20 cellular contexts compared by ENCODE assay signal in the genomic region with DNA sequence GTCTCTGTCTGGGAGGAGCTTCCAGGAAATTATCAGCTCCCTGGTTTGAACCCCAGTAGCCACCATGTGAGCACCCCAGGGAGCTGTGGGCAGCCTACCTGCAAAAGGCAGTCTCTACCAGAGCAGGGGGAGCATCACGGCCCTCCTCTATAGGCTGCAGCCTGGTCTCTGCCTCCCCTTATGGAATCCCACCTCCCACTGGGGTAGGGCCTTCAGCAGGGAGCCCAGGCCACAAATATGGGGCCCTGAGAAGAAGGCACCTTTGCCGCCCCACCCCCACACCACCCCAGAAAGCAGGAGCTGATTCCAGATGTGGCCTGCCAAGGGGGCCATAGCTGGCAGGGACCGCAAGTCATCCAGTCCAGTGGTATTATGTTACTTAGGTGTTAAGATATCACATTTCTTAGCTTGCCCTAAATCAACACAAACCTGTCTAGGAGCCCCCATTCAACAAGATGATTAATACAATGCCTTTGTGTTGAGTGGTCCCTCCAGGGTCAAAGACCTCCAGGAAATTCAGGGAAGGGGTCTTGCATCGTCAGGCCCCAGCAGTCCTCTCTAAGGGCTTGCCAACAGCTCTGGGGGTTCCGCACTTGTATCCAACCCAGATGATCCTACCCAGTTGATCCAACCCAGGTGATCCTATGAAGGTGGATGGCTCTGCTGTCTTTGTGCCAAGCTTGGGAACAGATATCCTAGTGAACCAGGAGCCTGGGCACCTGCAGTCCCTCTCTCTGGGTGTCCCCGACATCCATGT.
DNase-seq lines count a peak whose midpoint lies in the region; ATAC-seq and TF ChIP-seq lines count a peak whose summit lies in the region.
"Had no signal": no experiment of that assay in that cellular context is flagged by ENCODE, and none has a peak within 500 bp of the region (broad histone marks: within the 10 kb centered on the region; RNA-seq: fewer than 3 reads in every experiment).

No MANE protein-coding gene starts in this region.

- H2AK5ac ChIP-seq in neuronal stem cell (ENCODE audit: low read depth, low read length), result no peak overlapping the region

- H3K27ac ChIP-seq in left ventricle myocardium inferior (replicated peaks), result no peak overlapping the region
- H3K27ac ChIP-seq in neuronal stem cell (replicated peaks; ENCODE audit: low read length), result no peak overlapping the region
- H3K27ac ChIP-seq in spleen, result no peak overlapping the region
- H3K27ac ChIP-seq: 22Rv1, A549, BLaER1, HL-60 had no signal

- H3K9ac ChIP-seq in neuronal stem cell (ENCODE audit: low read depth, low read length, poor library complexity), result no peak overlapping the region
- H3K9ac ChIP-seq: BLaER1 had no signal

- no peak overlapping the region for H3K4me3 ChIP-seq in left ventricle myocardium inferior
- H3K4me3 ChIP-seq in neuronal stem cell (ENCODE audit: low read length in 2 of 2), result no peak overlapping the region
- H3K4me3 ChIP-seq in spleen, result no peak overlapping the region
- H3K4me3 ChIP-seq: A549, BLaER1 had no signal

- H3K36me3 ChIP-seq in left ventricle myocardium inferior (no peaks in the 10 kb centered on the region), neuronal stem cell (replicated peaks in 1 of 2; ENCODE audit: control insufficient read depth in 2 of 2, insufficient read depth in 2 of 2, low read length in 2 of 2) (no peaks in the 10 kb centered on the region), spleen (no peaks in the 10 kb centered on the region)
- H3K36me3 ChIP-seq: BLaER1 had no signal

- peak overlapping the region; percentile 3 for H3K18ac ChIP-seq in neuronal stem cell (ENCODE audit: low read length)

- TF ChIP-seq POLR2A in spleen (IDR thresholded peaks at IDR 0.05), result no peak

- peaks cover 5% of the 10 kb centered on the region for H3K9me3 ChIP-seq in left ventricle myocardium inferior (replicated peaks)
- peaks cover 5 to 15% of the 10 kb centered on the region in 2 donors for H3K9me3 ChIP-seq in neuronal stem cell (replicated peaks in 1 of 2; ENCODE audit: control insufficient read depth in 2 of 2, insufficient read depth in 1 of 2, low read depth in 1 of 2, low read length in 2 of 2)
- H3K9me3 ChIP-seq in spleen, result peaks cover 0 to 21% (median 12%) of the 10 kb centered on the region in 8 donors

- H4K91ac ChIP-seq in neuronal stem cell (ENCODE audit: low read depth, low read length, poor library complexity), result no peak overlapping the region

- no peak overlapping the region for H3K4ac ChIP-seq in neuronal stem cell (ENCODE audit: low read length)

- H3K23ac ChIP-seq in neuronal stem cell (ENCODE audit: low read depth, low read length, poor library complexity), result no peak overlapping the region

- no peak overlapping the region for H2AFZ ChIP-seq in neuronal stem cell (ENCODE audit: low read length)

- ATAC-seq in Right ventricle myocardium inferior, result no peak
- ATAC-seq in GM19455 (IDR thresholded peaks at IDR 0.05; ENCODE audit: unreplicated experiment), result no peak
- ATAC-seq: A549, HCT116 had no signal

- no peak overlapping the region for H2BK15ac ChIP-seq in neuronal stem cell (ENCODE audit: low read length)

- H2BK12ac ChIP-seq in neuronal stem cell (ENCODE audit: low read length), result no peak overlapping the region

- no peaks in the 10 kb centered on the region for H3K4me1 ChIP-seq in left ventricle myocardium inferior
- no peaks in the 10 kb centered on the region for H3K4me1 ChIP-seq in neuronal stem cell (ENCODE audit: control insufficient read depth in 2 of 2, insufficient read depth in 1 of 2, low read depth in 1 of 2, low read length in 2 of 2)
- H3K4me1 ChIP-seq in spleen, result peaks cover 0 to 9% (median 0%) of the 10 kb centered on the region in 6 donors
- H3K4me1 ChIP-seq: A549, BLaER1 had no signal

- H3K14ac ChIP-seq in neuronal stem cell (ENCODE audit: low read length), result no peak overlapping the region

- no peaks in the 10 kb centered on the region for H3K79me1 ChIP-seq in neuronal stem cell (ENCODE audit: low read depth, low read length)

- H2BK120ac ChIP-seq in neuronal stem cell (ENCODE audit: low read depth, low read length), result no peak overlapping the region

- no CpG with 5 or more reads among the region's 6 CpGs for WGBS in neuronal stem cell (ENCODE audit: extremely low coverage in 2 of 2, insufficient read length in 2 of 2, insufficient replicate concordance in 1 of 2), 2 donors
- WGBS in spleen, 5 donors, result 73 to 96% (median 93%) methylated on average over 2 to 6 of the region's 6 CpGs

- DNase-seq in Right ventricle myocardium inferior (ENCODE audit: missing footprints) (peak; percentile 2), left ventricle myocardium inferior (no peak), left kidney (ENCODE audit: low read depth, low spot score) (peak; percentile 81), neuronal stem cell (ENCODE audit: low spot score) (no peak), spleen (peak; percentile 39), NCI-H2107 (lab: John Stamatoyannopoulos, UW) (no peak)
- DNase-seq in stimulated activated CD4-positive, alpha-beta T cell treated with anti-CD3 and anti-CD28 coated beads, Interleukin-2, amount 100 ng/mL, for 48 hours, result no peak
- DNase-seq: AML-193; CD8-positive, alpha-beta memory T cell; COR-L47; DMS 273 treated with DMSO at 0.1 percent for 48 hours; GOT3; H7; HFFc6 had no signal

- H4K8ac ChIP-seq in neuronal stem cell (ENCODE audit: low read depth, low read length), result no peak overlapping the region

- H3K27me3 ChIP-seq in left ventricle myocardium inferior (ENCODE audit: low read depth), result no peaks in the 10 kb centered on the region
- no peaks in the 10 kb centered on the region for H3K27me3 ChIP-seq in neuronal stem cell (ENCODE audit: control insufficient read depth in 3 of 3, insufficient read depth in 3 of 3, low read depth in 1 of 3, low read length in 3 of 3)
- H3K27me3 ChIP-seq in spleen (replicated peaks in 1 of 7), result no peaks in the 10 kb centered on the region
- H3K27me3 ChIP-seq: BLaER1 had no signal

- intact Hi-C loops in Right ventricle myocardium inferior (cut with DNase I), result no loop called here
- intact Hi-C loops in left ventricle myocardium inferior (cut with micrococcal nuclease), result no loop called here
- intact Hi-C loops in spleen (cut with DNase I; ENCODE audit: low total_unique reads), result no loop called here

- TF ChIP-seq CTCF in left ventricle myocardium inferior (IDR thresholded peaks at IDR 0.05; ENCODE audit: borderline replicate concordance) (no peak), spleen (IDR thresholded peaks at IDR 0.05 in 8 of 11, conservative IDR thresholded peaks at IDR 0.05 in 3 of 11) (no peak)

- no peak overlapping the region for H3K4me2 ChIP-seq in neuronal stem cell (ENCODE audit: insufficient read depth, low read length, poor library complexity, severe bottlenecking)
- H3K4me2 ChIP-seq: A549, BLaER1 had no signal

- H2BK5ac ChIP-seq in neuronal stem cell (ENCODE audit: low read length), result peak overlapping the region; percentile 29

Comparison
In these comparisons a context has a peak if more than half of its experiments do, and no peak if none do; other contexts are left out.
1. DNase-seq: peak in Right ventricle myocardium inferior (single experiment), left kidney (single experiment) and spleen (single experiment); none in left ventricle myocardium inferior (single experiment), neuronal stem cell (single experiment), NCI-H2107 (single experiment) and stimulated activated CD4-positive, alpha-beta T cell treated with anti-CD3 and anti-CD28 coated beads, Interleukin-2, amount 100 ng/mL, for 48 hours (0 of 2).